33 cellular contexts compared by ENCODE assay signal in the genomic region with DNA sequence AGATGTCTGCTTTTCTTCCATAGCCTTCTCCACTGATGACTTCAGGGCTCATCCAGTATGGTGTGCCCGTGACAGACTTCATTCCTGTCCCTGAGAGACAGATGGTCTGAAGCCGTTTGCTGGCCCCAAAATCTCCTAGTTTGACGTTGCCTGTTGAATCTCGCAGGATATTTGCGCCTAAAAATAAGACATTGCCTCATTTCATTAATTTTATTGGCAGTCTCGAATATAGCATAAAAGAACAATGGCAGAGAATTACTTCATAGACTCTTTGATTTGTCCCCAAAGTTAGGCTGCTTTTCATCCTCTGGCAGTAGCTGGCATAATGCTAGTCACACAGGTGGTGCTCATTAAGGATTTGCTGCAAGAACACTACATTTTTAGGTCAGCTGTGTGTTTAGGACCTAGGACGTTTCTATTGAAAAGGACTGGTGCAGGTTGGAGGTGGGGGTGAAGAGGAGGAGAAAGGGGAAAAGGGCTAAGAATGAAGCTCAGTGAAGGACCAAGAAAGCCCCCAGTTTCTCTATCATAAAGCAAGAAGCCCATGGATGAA.
"Had no signal": no experiment of that assay in that cellular context is flagged by ENCODE, and none has a peak within 500 bp of the region (broad histone marks: within the 10 kb centered on the region; RNA-seq: fewer than 3 reads in every experiment).

No MANE protein-coding gene starts in this region.

- H3K27me3 Mint-ChIP-seq: activated CD4-positive, alpha-beta T cell treated with anti-CD3 and anti-CD28 coated beads for 36 hours; activated naive CD4-positive, alpha-beta T cell treated with anti-CD3 and anti-CD28 coated beads, Interleukin-2, amount 10 ng/mL, durations not matched to agents 7 days and 5 days; activated naive CD8-positive, alpha-beta T cell treated with anti-CD3 and anti-CD28 coated beads, Interleukin-2, amount 10 ng/mL, durations not matched to agents 7 days and 5 days; dendritic cell treated with granulocyte-macrophage colony-stimulating factor and Interleukin-4, amounts not matched to agents 40 ng/mL and 50 ng/mL, for 4 days; natural killer cell treated with Interleukin-12 subunit alpha and Interleukin-12 subunit beta and Interleukin-15 and Interleukin-18, amount 100 ng/mL, for 72 hours; progenitor cell of endocrine pancreas; stimulated activated memory B cell treated with anti-CD40 and anti-IgM and Interleukin-4, amounts not matched to agents 10 μg/mL and 1 μg/mL and 100 μg/mL, for 72 hours had no signal

- H3K27ac Mint-ChIP-seq: activated CD4-positive, alpha-beta T cell treated with anti-CD3 and anti-CD28 coated beads for 36 hours; activated naive CD4-positive, alpha-beta T cell treated with anti-CD3 and anti-CD28 coated beads, Interleukin-2, amount 10 ng/mL, durations not matched to agents 7 days and 5 days; activated naive CD8-positive, alpha-beta T cell treated with anti-CD3 and anti-CD28 coated beads, Interleukin-2, amount 10 ng/mL, durations not matched to agents 7 days and 5 days; activated T-helper 1 cell treated with anti-CD3 and anti-CD28 coated beads, Interleukin-12 subunit alpha, Interleukin-12 subunit beta, Interleukin-2, Interleukin-4 antibody, amounts not matched to agents 30 ng/mL and 10 ng/mL and 1 ng/mL, durations not matched to agents 14 hours and 24 hours and 36 hours; dendritic cell treated with granulocyte-macrophage colony-stimulating factor and Interleukin-4, amounts not matched to agents 40 ng/mL and 50 ng/mL, for 4 days; natural killer cell treated with Interleukin-12 subunit alpha and Interleukin-12 subunit beta and Interleukin-15 and Interleukin-18, amount 100 ng/mL, for 72 hours; progenitor cell of endocrine pancreas; stimulated activated memory B cell treated with anti-CD40 and anti-IgM and Interleukin-4, amounts not matched to agents 10 μg/mL and 1 μg/mL and 100 μg/mL, for 72 hours; T-helper 2 cell treated with Interferon-gamma antibody and Interleukin-4, amounts not matched to agents 5 μg/mL and 100 μg/mL, for 36 hours had no signal

- H3K4me3 Mint-ChIP-seq: activated CD4-positive, alpha-beta T cell treated with anti-CD3 and anti-CD28 coated beads for 36 hours; activated naive CD4-positive, alpha-beta T cell treated with anti-CD3 and anti-CD28 coated beads, Interleukin-2, amount 10 ng/mL, durations not matched to agents 7 days and 5 days; activated naive CD8-positive, alpha-beta T cell treated with anti-CD3 and anti-CD28 coated beads, Interleukin-2, amount 10 ng/mL, durations not matched to agents 7 days and 5 days; activated T-helper 1 cell treated with anti-CD3 and anti-CD28 coated beads, Interleukin-12 subunit alpha, Interleukin-12 subunit beta, Interleukin-2, Interleukin-4 antibody, amounts not matched to agents 30 ng/mL and 10 ng/mL and 1 ng/mL, durations not matched to agents 14 hours and 24 hours and 36 hours; dendritic cell treated with granulocyte-macrophage colony-stimulating factor and Interleukin-4, amounts not matched to agents 40 ng/mL and 50 ng/mL, for 4 days; natural killer cell treated with Interleukin-12 subunit alpha and Interleukin-12 subunit beta and Interleukin-15 and Interleukin-18, amount 100 ng/mL, for 72 hours; stimulated activated memory B cell treated with anti-CD40 and anti-IgM and Interleukin-4, amounts not matched to agents 10 μg/mL and 1 μg/mL and 100 μg/mL, for 72 hours; T-helper 2 cell treated with Interferon-gamma antibody and Interleukin-4, amounts not matched to agents 5 μg/mL and 100 μg/mL, for 36 hours had no signal

- H3K36me3 ChIP-seq: ovary had no signal

- H3K9me3 ChIP-seq: ascending aorta, esophagus squamous epithelium, left ventricle myocardium inferior, mucosa of descending colon, ovary, sigmoid colon, stomach, thyroid gland, upper lobe of left lung, vagina had no signal

- H3K27ac ChIP-seq: ascending aorta, brain microvascular endothelial cell, epithelial cell of prostate, esophagus squamous epithelium, left ventricle myocardium inferior, ovary, sigmoid colon, stomach, thyroid gland, upper lobe of left lung, vagina had no signal

- ATAC-seq: activated CD4-positive, alpha-beta T cell treated with anti-CD3 and anti-CD28 coated beads for 36 hours; mucosa of descending colon; natural killer cell treated with Interleukin-12 subunit alpha and Interleukin-12 subunit beta and Interleukin-15 and Interleukin-18, amount 100 ng/mL, for 72 hours; stimulated activated memory B cell treated with anti-CD40 and anti-IgM and Interleukin-4, amounts not matched to agents 10 μg/mL and 1 μg/mL and 100 μg/mL, for 72 hours had no signal

- DNase-seq: activated CD4-positive, alpha-beta T cell treated with anti-CD3 and anti-CD28 coated beads for 36 hours; activated CD4-positive, CD25-positive, alpha-beta regulatory T cell; activated CD8-positive, alpha-beta memory T cell treated with anti-CD3 and anti-CD28 coated beads for 24 hours; activated effector memory CD4-positive, alpha-beta T cell treated with anti-CD3 and anti-CD28 coated beads, Interleukin-2, amount 50 U/mL, for 16 hours; activated naive CD4-positive, alpha-beta T cell treated with anti-CD3 and anti-CD28 coated beads, Interleukin-2, amount 10 ng/mL, durations not matched to agents 7 days and 5 days; activated naive CD8-positive, alpha-beta T cell treated with anti-CD3 and anti-CD28 coated beads, Interleukin-2, amount 10 ng/mL, durations not matched to agents 7 days and 5 days; activated T-cell treated with anti-CD3 and anti-CD28 coated beads, Interleukin-2, amount 50 U/mL, for 1 hour; brain microvascular endothelial cell; effector CD4-positive, alpha-beta T cell; esophagus squamous epithelium; islet precursor cell; left ventricle myocardium inferior; mucosa of descending colon; ovary; sigmoid colon; small intestine; stimulated activated CD4-positive, alpha-beta T cell treated with anti-CD3 and anti-CD28 coated beads, Interleukin-1b, Interleukin-23, amount 100 ng/mL, for 48 hours; stimulated activated CD4-positive, alpha-beta T cell treated with anti-CD3 and anti-CD28 coated beads, Interleukin-4, amount 100 ng/mL, for 4 hours; stimulated activated CD8-positive, alpha-beta memory T cell treated with anti-CD3 and anti-CD28 coated beads, Interleukin-4, amount 100 ng/mL, for 48 hours; stomach; T-helper 1 cell; thyroid gland; upper lobe of left lung had no signal

- H3K4me1 Mint-ChIP-seq: activated CD4-positive, alpha-beta T cell treated with anti-CD3 and anti-CD28 coated beads for 36 hours; activated naive CD4-positive, alpha-beta T cell treated with anti-CD3 and anti-CD28 coated beads, Interleukin-2, amount 10 ng/mL, durations not matched to agents 7 days and 5 days; activated naive CD8-positive, alpha-beta T cell treated with anti-CD3 and anti-CD28 coated beads, Interleukin-2, amount 10 ng/mL, durations not matched to agents 7 days and 5 days had no signal

- H3K9me3 Mint-ChIP-seq: activated naive CD4-positive, alpha-beta T cell treated with anti-CD3 and anti-CD28 coated beads, Interleukin-2, amount 10 ng/mL, durations not matched to agents 7 days and 5 days; activated naive CD8-positive, alpha-beta T cell treated with anti-CD3 and anti-CD28 coated beads, Interleukin-2, amount 10 ng/mL, durations not matched to agents 7 days and 5 days; activated T-helper 1 cell treated with anti-CD3 and anti-CD28 coated beads, Interleukin-12 subunit alpha, Interleukin-12 subunit beta, Interleukin-2, Interleukin-4 antibody, amounts not matched to agents 30 ng/mL and 10 ng/mL and 1 ng/mL, durations not matched to agents 14 hours and 24 hours and 36 hours; dendritic cell treated with granulocyte-macrophage colony-stimulating factor and Interleukin-4, amounts not matched to agents 40 ng/mL and 50 ng/mL, for 4 days; natural killer cell treated with Interleukin-12 subunit alpha and Interleukin-12 subunit beta and Interleukin-15 and Interleukin-18, amount 100 ng/mL, for 72 hours; stimulated activated memory B cell treated with anti-CD40 and anti-IgM and Interleukin-4, amounts not matched to agents 10 μg/mL and 1 μg/mL and 100 μg/mL, for 72 hours; T-helper 2 cell treated with Interferon-gamma antibody and Interleukin-4, amounts not matched to agents 5 μg/mL and 100 μg/mL, for 36 hours had no signal

- H3K4me3 ChIP-seq: ascending aorta, esophagus squamous epithelium, left ventricle myocardium inferior, lung, mucosa of descending colon, ovary, sigmoid colon, stomach, thyroid gland, upper lobe of left lung, vagina had no signal
